Comparison of ENCODE assay signal across 1 cellular context in genomic region chr16:87765776-87766484, GRCh38.
TF ChIP-seq lines count a peak whose summit lies in the region.

TSS of gene KLHDC4 (minus strand) at chr16:87765986. CDS start at chr16:87765890, 96 bp downstream.

TF ChIP-seq in HepG2, 621 proteins besides CTCF, POLR2A, EP300 and RAD21 (continued from another document and continues in another):
- TF ChIP-seq JUND (CRISPR knock-in tag; IDR thresholded peaks at IDR 0.05) (peak; percentile 67), ZBTB14 (CRISPR knock-in tag; IDR thresholded peaks at IDR 0.05) (no peak), ZNF782 (CRISPR knock-in tag; IDR thresholded peaks at IDR 0.05; ENCODE audit: borderline replicate concordance) (no peak), SNRNP70 (IDR thresholded peaks at IDR 0.05; ENCODE audit: low read depth, low read length) (no peak), ZNF446 (CRISPR knock-in tag; IDR thresholded peaks at IDR 0.05) (no peak), HES4 (CRISPR knock-in tag; IDR thresholded peaks at IDR 0.05; ENCODE audit: borderline replicate concordance) (0 out of 2 replicates have a peak, but pooled peaks have one; percentile 55), MIXL1 (CRISPR knock-in tag; IDR thresholded peaks at IDR 0.05) (peak; percentile 61; the same call in 1 of the 2 replicates), ZNF580 (CRISPR knock-in tag; IDR thresholded peaks at IDR 0.05; ENCODE audit: borderline replicate concordance, low read depth) (peak; percentile 91), ZNF18 (CRISPR knock-in tag; IDR thresholded peaks at IDR 0.05; ENCODE audit: insufficient replicate concordance) (peak; percentile 59), WIZ (CRISPR knock-in tag; IDR thresholded peaks at IDR 0.05) (no peak), BATF2 (CRISPR knock-in tag; IDR thresholded peaks at IDR 0.05) (peak; percentile 30; the same call in 1 of the 2 replicates), ZNF230 (CRISPR knock-in tag; IDR thresholded peaks at IDR 0.05) (no peak), ZNF644 (CRISPR knock-in tag; IDR thresholded peaks at IDR 0.05; ENCODE audit: low read depth) (0 out of 2 replicates have a peak, but pooled peaks have one; percentile 4), ZNF75D (CRISPR knock-in tag; IDR thresholded peaks at IDR 0.05; ENCODE audit: borderline replicate concordance) (no peak), GTF3A (CRISPR knock-in tag; conservative IDR thresholded peaks at IDR 0.05) (no peak), GLI4 (CRISPR knock-in tag; IDR thresholded peaks at IDR 0.05; ENCODE audit: borderline replicate concordance) (no peak), SYNCRIP (IDR thresholded peaks at IDR 0.05; ENCODE audit: insufficient read depth, low read depth, low read length) (no peak), ZBTB33 (CRISPR knock-in tag; IDR thresholded peaks at IDR 0.05) (no peak), FOXA3 (CRISPR knock-in tag; IDR thresholded peaks at IDR 0.05) (no peak), GMEB1 (CRISPR knock-in tag; IDR thresholded peaks at IDR 0.05; ENCODE audit: borderline replicate concordance) (no peak; the same call in 1 of the 2 replicates), SCMH1 (CRISPR knock-in tag; IDR thresholded peaks at IDR 0.05; ENCODE audit: borderline replicate concordance) (no peak), ISX (CRISPR knock-in tag; conservative IDR thresholded peaks at IDR 0.05) (no peak), EEA1 (CRISPR knock-in tag; IDR thresholded peaks at IDR 0.05; ENCODE audit: borderline replicate concordance) (peak; percentile 54; the same call in 1 of the 2 replicates), CREM (IDR thresholded peaks at IDR 0.05) (peak; percentile 99), CREM (CRISPR knock-in tag; IDR thresholded peaks at IDR 0.05) (peak; percentile 89), GABPA (IDR thresholded peaks at IDR 0.05; ENCODE audit: low read depth, low read length) (peak; percentile 92), GABPA (CRISPR knock-in tag; IDR thresholded peaks at IDR 0.05; ENCODE audit: low read depth) (peak; percentile 99), JUNB (CRISPR knock-in tag; IDR thresholded peaks at IDR 0.05; ENCODE audit: borderline replicate concordance) (no peak), BCL6 (CRISPR knock-in tag; IDR thresholded peaks at IDR 0.05) (peak; percentile 60; the same call in 1 of the 2 replicates), ZNF615 (CRISPR knock-in tag; IDR thresholded peaks at IDR 0.05; ENCODE audit: borderline replicate concordance) (0 out of 2 replicates have a peak, but pooled peaks have one; percentile 46), SRY (CRISPR knock-in tag; IDR thresholded peaks at IDR 0.05) (0 out of 2 replicates have a peak, but pooled peaks have one; percentile 80), IRF1 (CRISPR knock-in tag; IDR thresholded peaks at IDR 0.05; ENCODE audit: low read depth) (no peak), ZBTB34 (CRISPR knock-in tag; IDR thresholded peaks at IDR 0.05) (peak; percentile 78; the same call in 1 of the 2 replicates), ATF7-NPFF (CRISPR knock-in tag; IDR thresholded peaks at IDR 0.05; ENCODE audit: low read depth) (peak; percentile 74), PRDM4 (CRISPR knock-in tag; IDR thresholded peaks at IDR 0.05; ENCODE audit: borderline replicate concordance) (0 out of 2 replicates have a peak, but pooled peaks have one; percentile 49), TBX3 (IDR thresholded peaks at IDR 0.05; ENCODE audit: borderline replicate concordance) (no peak), ATF2 (CRISPR knock-in tag; IDR thresholded peaks at IDR 0.05) (peak; percentile 75), SNAPC4 (CRISPR knock-in tag; IDR thresholded peaks at IDR 0.05) (peak; percentile 87), NCOR1 (IDR thresholded peaks at IDR 0.05; ENCODE audit: borderline replicate concordance, low read length) (0 out of 2 replicates have a peak, but pooled peaks have one; percentile 32), ZNF672 (CRISPR knock-in tag; IDR thresholded peaks at IDR 0.05) (no peak), ZNF546 (CRISPR knock-in tag; conservative IDR thresholded peaks at IDR 0.05) (no peak)
